ENCODE assay signal across 26 cellular contexts in genomic region chr21:19621837-19622496, GRCh38.
DNase-seq lines count a peak whose midpoint lies in the region; ATAC-seq, FAIRE-seq and TF ChIP-seq lines count a peak whose summit lies in the region.
"Had no signal": no experiment of that assay in that cellular context is flagged by ENCODE, and none has a peak within 500 bp of the region (broad histone marks: within the 10 kb centered on the region; RNA-seq: fewer than 3 reads in every experiment).

No MANE protein-coding gene starts in this region.

- no peak overlapping the region for H3K4me3 Mint-ChIP-seq in GM23338
- H3K4me3 Mint-ChIP-seq: B cell; CD4-positive, CD25-positive, alpha-beta regulatory T cell; CD8-positive, alpha-beta T cell; HFFc6 had no signal

- intact Hi-C loops in body of pancreas (cut with DNase I) (no loop called here), pancreas (cut with DNase I) (no loop called here)

- H3K27me3 ChIP-seq in GM23338 (ENCODE audit: insufficient read depth) (no peaks in the 10 kb centered on the region), body of pancreas (no peaks in the 10 kb centered on the region), pancreas (no peaks in the 10 kb centered on the region), trophoblast cell (ENCODE audit: insufficient read depth, low read length) (no peaks in the 10 kb centered on the region)
- H3K27me3 ChIP-seq: BLaER1 had no signal

- H3K36me3 ChIP-seq in GM23338 (ENCODE audit: insufficient read depth), result no peaks in the 10 kb centered on the region
- no peaks in the 10 kb centered on the region for H3K36me3 ChIP-seq in body of pancreas (replicated peaks in 1 of 2; ENCODE audit: insufficient read depth in 1 of 2, low read depth in 2 of 2)
- H3K36me3 ChIP-seq in pancreas, result no peaks in the 10 kb centered on the region
- H3K36me3 ChIP-seq in trophoblast cell (ENCODE audit: control insufficient read depth in 1 of 2, insufficient read depth in 2 of 2, low read length in 2 of 2), result no peaks in the 10 kb centered on the region
- H3K36me3 ChIP-seq: BLaER1, HAP-1 had no signal

- no peaks in the 10 kb centered on the region for H3K79me2 ChIP-seq in GM23338 (replicated peaks; ENCODE audit: insufficient read depth)
- no peaks in the 10 kb centered on the region for H3K79me2 ChIP-seq in trophoblast cell (ENCODE audit: control insufficient read depth, insufficient read depth, low read length, poor library complexity)

- H2AFZ ChIP-seq in GM23338 (peak overlapping the region; percentile 19; the same call in 1 of the 2 replicates), trophoblast cell (ENCODE audit: insufficient read depth, low read length, poor library complexity) (no peak overlapping the region)
- H2AFZ ChIP-seq: GM23248 had no signal

- peaks cover 3% of the 10 kb centered on the region; the same call in 2 of the 3 replicates for H3K36me3 Mint-ChIP-seq in GM23338 (ENCODE audit: low read depth)
- H3K36me3 Mint-ChIP-seq: CD4-positive, CD25-positive, alpha-beta regulatory T cell; CD8-positive, alpha-beta T cell had no signal

- ATAC-seq in GM23338, result no peak
- peak; percentile 93 for ATAC-seq in body of pancreas
- peak; percentile 80 to 95 (median 93) for ATAC-seq in pancreas
- no peak for ATAC-seq in HG03378 (IDR thresholded peaks at IDR 0.05; ENCODE audit: unreplicated experiment)
- ATAC-seq: CD8-positive, alpha-beta T cell had no signal

- H3K9me3 Mint-ChIP-seq in GM23338, result peaks cover 4% of the 10 kb centered on the region; the same call in 2 of the 3 replicates

- H4K8ac ChIP-seq in trophoblast cell (ENCODE audit: low read depth, low read length), result no peak overlapping the region

- H2BK120ac ChIP-seq in trophoblast cell (ENCODE audit: insufficient read depth, low read length, poor library complexity), result no peak overlapping the region

- no peaks in the 10 kb centered on the region for H3K9me3 ChIP-seq in body of pancreas
- H3K9me3 ChIP-seq in pancreas, result no peaks in the 10 kb centered on the region
- no peaks in the 10 kb centered on the region for H3K9me3 ChIP-seq in trophoblast cell (ENCODE audit: insufficient read depth, low read depth, low read length)
- H3K9me3 ChIP-seq: BLaER1, Caco-2, HAP-1 had no signal

- no peak overlapping the region for H3K4ac ChIP-seq in trophoblast cell (ENCODE audit: low read depth, low read length)

- H3K4me3 ChIP-seq in GM23338 (no peak overlapping the region), body of pancreas (no peak overlapping the region), pancreas (no peak overlapping the region), trophoblast cell (ENCODE audit: low read depth, low read length) (no peak overlapping the region)
- H3K4me3 ChIP-seq: BLaER1, GM23248, HAP-1 had no signal

- no peak overlapping the region for H3K9ac ChIP-seq in trophoblast cell (ENCODE audit: low read length)
- H3K9ac ChIP-seq: BLaER1, GM23248 had no signal

- TF ChIP-seq CTCF in GM23338 (conservative IDR thresholded peaks at IDR 0.05; ENCODE audit: low read depth in 2 of 2) (no peak), body of pancreas (IDR thresholded peaks at IDR 0.05) (no peak), pancreas (IDR thresholded peaks at IDR 0.05) (no peak)

- DNase-seq in GM23338 (ENCODE audit: low spot score) (no peak), body of pancreas (peak; percentile 20 to 53 (median 32)), pancreas (peak in 2 of 6 donors; percentile 26 to 41), trophoblast cell (no peak), NCI-H1092 treated with DMSO at 0.1 percent for 48 hours (lab: John Stamatoyannopoulos, UW) (no peak), amniotic stem cell (lab: John Stamatoyannopoulos, UW) (no peak)
- DNase-seq: Caco-2; CD4-positive, CD25-positive, alpha-beta regulatory T cell; CD8-positive, alpha-beta T cell; DMS 273 treated with DMSO at 0.1 percent for 48 hours; DMS79 treated with DMSO at 0.1 percent for 48 hours; GF-D8; GM23248; HFFc6 had no signal

- H3K14ac ChIP-seq in trophoblast cell (ENCODE audit: low read length), result no peak overlapping the region

- 26 to 27% methylated on average over 2 of the region's 2 CpGs for WGBS in body of pancreas, 2 donors
- 25 to 27% methylated on average over 2 of the region's 2 CpGs for WGBS in pancreas, 2 donors
- no CpG with 5 or more reads among the region's 2 CpGs for WGBS in trophoblast cell (ENCODE audit: extremely low coverage, insufficient coverage, insufficient read length)

- no peak overlapping the region for H2BK5ac ChIP-seq in trophoblast cell (ENCODE audit: low read depth, low read length, poor library complexity)

- FAIRE-seq in islet of Langerhans (lab: Jason Lieb, UNC) (peak; percentile 49), pancreas (lab: Jason Lieb, UNC) (no peak)
- FAIRE-seq: A204.1, D721Med, GM12891, GM18507, H54 had no signal

- TF ChIP-seq POLR2A in body of pancreas (IDR thresholded peaks at IDR 0.05), result no peak

- H3K4me1 ChIP-seq in GM23338 (ENCODE audit: insufficient read depth), result no peaks in the 10 kb centered on the region
- H3K4me1 ChIP-seq in body of pancreas, result peaks cover 26% of the 10 kb centered on the region
- H3K4me1 ChIP-seq in pancreas, result peaks cover 7 to 17% (median 13%) of the 10 kb centered on the region in 3 donors
- H3K4me1 ChIP-seq in trophoblast cell (ENCODE audit: control insufficient read depth in 1 of 2, insufficient read depth in 2 of 2, low read length in 2 of 2), result no peaks in the 10 kb centered on the region
- H3K4me1 ChIP-seq: BLaER1, Caco-2 had no signal

- peaks cover 2% of the 10 kb centered on the region; the same call in 1 of the 3 replicates for H3K4me1 Mint-ChIP-seq in GM23338
- H3K4me1 Mint-ChIP-seq: B cell; CD4-positive, CD25-positive, alpha-beta regulatory T cell had no signal

- no peaks in the 10 kb centered on the region for H3K9me2 ChIP-seq in GM23338 (ENCODE audit: insufficient read depth)

- H3K4me2 ChIP-seq in GM23338 (no peak overlapping the region), trophoblast cell (ENCODE audit: low read length) (no peak overlapping the region)
- H3K4me2 ChIP-seq: BLaER1 had no signal

- H4K91ac ChIP-seq in trophoblast cell (ENCODE audit: low read depth, low read length), result no peak overlapping the region

- no peaks in the 10 kb centered on the region for H3F3A ChIP-seq in GM23338 (replicated peaks; ENCODE audit: low read depth)

- no peak overlapping the region for H2AK5ac ChIP-seq in trophoblast cell (ENCODE audit: low read length)

- no peaks in the 10 kb centered on the region for H3K27me3 Mint-ChIP-seq in GM23338 (ENCODE audit: insufficient read depth, low read depth, poor library complexity)
- H3K27me3 Mint-ChIP-seq: B cell; CD4-positive, CD25-positive, alpha-beta regulatory T cell had no signal

- H3K27ac ChIP-seq in GM23338 (ENCODE audit: low read depth) (no peak overlapping the region), body of pancreas (peak overlapping the region; percentile 54 to 71 (median 64)), pancreas (peak overlapping the region in 2 of 4 donors; percentile 41 to 69), trophoblast cell (ENCODE audit: low read depth, low read length) (no peak overlapping the region)
- H3K27ac ChIP-seq: 22Rv1, BLaER1, C4-2B, GM23248 had no signal

- no peak overlapping the region for H3K23ac ChIP-seq in trophoblast cell (ENCODE audit: low read length)

- no peaks in the 10 kb centered on the region for H4K20me1 ChIP-seq in GM23338 (replicated peaks; ENCODE audit: insufficient read depth)
- H4K20me1 ChIP-seq: BLaER1 had no signal

- no peak overlapping the region for H3K27ac Mint-ChIP-seq in GM23338
- H3K27ac Mint-ChIP-seq: B cell; CD4-positive, CD25-positive, alpha-beta regulatory T cell; CD8-positive, alpha-beta T cell; HFFc6 had no signal

- H3K79me1 ChIP-seq in trophoblast cell (ENCODE audit: low read length), result no peaks in the 10 kb centered on the region

- H4K12ac ChIP-seq in trophoblast cell (ENCODE audit: low read depth, low read length), result no peak overlapping the region

- no peak overlapping the region for H3K18ac ChIP-seq in trophoblast cell (ENCODE audit: low read length)

- H2BK12ac ChIP-seq in trophoblast cell (ENCODE audit: low read length), result no peak overlapping the region

TF ChIP-seq in GM23338, 12 proteins besides CTCF, POLR2A, EP300 and RAD21 (continues in another document):
- no peak for TF ChIP-seq POLR2AphosphoS5 (IDR thresholded peaks at IDR 0.05; ENCODE audit: low read depth)
- no peak for TF ChIP-seq ETS1 (IDR thresholded peaks at IDR 0.05)
- no peak for TF ChIP-seq STAT1 (IDR thresholded peaks at IDR 0.05; ENCODE audit: unreplicated experiment)
- TF ChIP-seq REST (IDR thresholded peaks at IDR 0.05; ENCODE audit: unreplicated experiment), result no peak

Comparison
In these comparisons a context has a peak if more than half of its experiments do, and no peak if none do; other contexts are left out.
1. ATAC-seq: peak in body of pancreas (single experiment) and pancreas (4 of 4); none in GM23338 (single experiment) and HG03378 (single experiment).
2. DNase-seq: peak in body of pancreas (4 of 4); none in GM23338 (single experiment), trophoblast cell (0 of 2), NCI-H1092 treated with DMSO at 0.1 percent for 48 hours (single experiment) and amniotic stem cell (single experiment).
3. H3K27ac ChIP-seq: peak in body of pancreas (4 of 4); none in GM23338 (single experiment) and trophoblast cell (single experiment).